ENCODE assay signal across 14 cellular contexts in the genomic region with DNA sequence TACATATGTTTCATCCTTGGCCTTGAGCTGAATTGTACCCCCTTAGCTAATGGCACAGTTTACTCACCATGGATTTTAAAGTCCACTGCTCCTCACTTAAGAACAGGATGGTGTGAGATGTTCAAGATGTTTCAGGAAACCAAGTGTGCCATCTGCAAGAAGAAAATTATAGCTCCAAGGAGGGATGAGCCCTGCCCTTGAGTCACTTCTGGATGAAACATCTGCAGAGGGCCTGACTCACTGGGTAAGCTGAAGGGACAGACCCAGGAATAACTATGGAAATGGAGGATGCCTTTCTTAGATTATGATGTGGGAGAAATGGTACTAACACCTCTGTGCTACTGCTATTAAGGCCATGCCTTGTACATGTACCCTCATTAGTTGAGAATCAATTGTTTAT.
"Had no signal": no experiment of that assay in that cellular context is flagged by ENCODE, and none has a peak within 500 bp of the region (broad histone marks: within the 10 kb centered on the region; RNA-seq: fewer than 3 reads in every experiment).

No MANE protein-coding gene starts in this region.

- H3K36me3 ChIP-seq: ovary, thoracic aorta had no signal

- ATAC-seq: activated CD4-positive, CD25-positive, alpha-beta regulatory T cell treated with anti-CD3 and anti-CD28 coated beads, Interleukin-2, amount 50 U/mL, for 24 hours; left lobe of liver had no signal

- H3K4me3 ChIP-seq: ovary, sigmoid colon, thoracic aorta had no signal

- H3K9me3 ChIP-seq: ovary, sigmoid colon, thoracic aorta had no signal

- H3K27me3 ChIP-seq: ovary, sigmoid colon had no signal

- DNase-seq: activated CD4-positive, alpha-beta T cell treated with anti-CD3 and anti-CD28 coated beads, Interleukin-2, amount 50 U/mL, for 1 hour; activated CD8-positive, alpha-beta memory T cell treated with anti-CD3 and anti-CD28 coated beads for 24 hours; activated naive CD4-positive, alpha-beta T cell; aorta; cerebellar nuclear complex; effector memory CD4-positive, alpha-beta T cell; islet precursor cell; midbrain; ovary; sigmoid colon; stimulated activated CD4-positive, alpha-beta T cell treated with anti-CD3 and anti-CD28 coated beads, Interleukin-1b, Interleukin-23, amount 100 ng/mL, for 48 hours had no signal

- H3K27ac ChIP-seq: ovary, sigmoid colon, thoracic aorta had no signal
